ENCODE assay signal across 26 cellular contexts in the genomic region with DNA sequence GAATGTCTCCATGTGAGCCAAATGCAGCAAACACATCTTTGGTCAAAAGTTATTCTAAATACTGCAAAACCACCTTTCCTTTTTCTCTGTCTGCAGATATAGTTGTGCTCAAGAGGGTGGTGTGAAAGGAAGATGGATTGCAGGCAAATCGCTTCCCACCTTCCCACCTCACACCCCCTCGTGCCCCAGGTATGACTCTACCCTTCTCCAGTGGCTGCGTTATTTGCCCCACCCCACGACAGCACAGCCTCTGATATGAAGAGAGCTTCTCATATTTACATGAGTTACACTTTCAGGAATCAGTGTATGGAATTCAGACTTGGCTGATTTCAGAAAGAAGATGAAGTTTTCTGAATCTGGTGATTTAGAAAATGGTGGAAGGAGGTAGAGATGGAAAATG.
"Had no signal": no experiment of that assay in that cellular context is flagged by ENCODE, and none has a peak within 500 bp of the region (broad histone marks: within the 10 kb centered on the region; RNA-seq: fewer than 3 reads in every experiment).

No MANE protein-coding gene starts in this region.

- DNase-seq: activated effector memory CD4-positive, alpha-beta T cell treated with anti-CD3 and anti-CD28 coated beads, Interleukin-2, amount 50 U/mL, for 16 hours; activated effector memory CD4-positive, alpha-beta T cell treated with Interleukin-2 at 50 U/mL for 16 hours; activated gamma-delta T cell; activated gamma-delta T cell treated with Interleukin-2 at 50 U/mL for 16 hours; activated naive CD4-positive, alpha-beta T cell; activated naive CD4-positive, alpha-beta T cell treated with anti-CD3 and anti-CD28 coated beads for 36 hours; activated naive CD4-positive, alpha-beta T cell treated with anti-CD3 and anti-CD28 coated beads, Interleukin-2, amount 10 ng/mL, durations not matched to agents 7 days and 5 days; activated naive CD4-positive, alpha-beta T cell treated with anti-CD3 and anti-CD28 coated beads, Interleukin-2, amount 50 U/mL, for 16 hours; activated naive CD4-positive, alpha-beta T cell treated with Interleukin-2 at 50 U/mL for 16 hours; activated naive CD8-positive, alpha-beta T cell treated with anti-CD3 and anti-CD28 coated beads for 36 hours; activated naive CD8-positive, alpha-beta T cell treated with anti-CD3 and anti-CD28 coated beads, Interleukin-2, amount 10 ng/mL, durations not matched to agents 7 days and 5 days; activated naive CD8-positive, alpha-beta T cell treated with anti-CD3 and anti-CD28 coated beads, Interleukin-2, amount 50 U/mL, for 24 hours; activated T-cell treated with anti-CD3 and anti-CD28 coated beads, Interleukin-2, amount 50 U/mL, for 1 hour; activated T-cell treated with anti-CD3 and anti-CD28 coated beads, Interleukin-2, amount 50 U/mL, for 24 hours; activated T-cell treated with anti-CD3 and anti-CD28 coated beads, Interleukin-2, amount 50 U/mL, for 4 hours; activated T-cell treated with anti-CD3 and anti-CD28 coated beads, Interleukin-2, amount 50 U/mL, for 48 hours; activated T-cell treated with anti-CD3 and anti-CD28 coated beads, Interleukin-2, amount 50 U/mL, for 72 hours; adrenal gland; amniotic stem cell; amygdala; anterior cingulate cortex; aorta; body of pancreas; brain microvascular endothelial cell; central memory CD4-positive, alpha-beta T cell; cerebellar nuclear complex had no signal
